Comparison of ENCODE assay signal across 24 cellular contexts in genomic region chr5:35761541-35761940, GRCh38.
DNase-seq lines count a peak whose midpoint lies in the region; ATAC-seq, FAIRE-seq and TF ChIP-seq lines count a peak whose summit lies in the region.
"Had no signal": no experiment of that assay in that cellular context is flagged by ENCODE, and none has a peak within 500 bp of the region (broad histone marks: within the 10 kb centered on the region; RNA-seq: fewer than 3 reads in every experiment).

No MANE protein-coding gene starts in this region.

- H3K9me3 Mint-ChIP-seq in activated naive CD4-positive, alpha-beta T cell treated with anti-CD3 and anti-CD28 coated beads, Interleukin-2, amount 50 U/mL, for 24 hours, result no peaks in the 10 kb centered on the region
- H3K9me3 Mint-ChIP-seq: GM23338, HFFc6 had no signal

- peaks cover 37% of the 10 kb centered on the region for H3K4me1 Mint-ChIP-seq in activated naive CD4-positive, alpha-beta T cell treated with anti-CD3 and anti-CD28 coated beads, Interleukin-2, amount 50 U/mL, for 24 hours
- H3K4me1 Mint-ChIP-seq: GM23338 had no signal

- no peaks in the 10 kb centered on the region for H3K9me3 ChIP-seq in K562 (replicated peaks; ENCODE audit: control insufficient read depth, insufficient read depth, low read depth, low read length)
- H3K9me3 ChIP-seq: HAP-1, MG63, SJSA1 had no signal

- in situ Hi-C loops in K562 (cut with MboI), result no loop called here

- 0% methylated on average over 4 of the region's 4 CpGs for WGBS in K562 (ENCODE audit: insufficient coverage, low coverage, missing lambda C conversion rate)

- no peaks in the 10 kb centered on the region for H3K9me1 ChIP-seq in K562 (ENCODE audit: control insufficient read depth, insufficient read depth, low read length)

- H3K27me3 Mint-ChIP-seq in activated naive CD4-positive, alpha-beta T cell treated with anti-CD3 and anti-CD28 coated beads, Interleukin-2, amount 50 U/mL, for 24 hours, result no peaks in the 10 kb centered on the region

- DNase-seq in activated naive CD4-positive, alpha-beta T cell (lab: John Stamatoyannopoulos, UW), result no peak
- DNase-seq in H54 (ENCODE audit: insufficient read length, low spot score) (no peak), K562 (ENCODE audit: extremely low read depth in 1 of 4, low spot score in 3 of 4) (no peak), NCI-H128 (lab: John Stamatoyannopoulos, UW; ENCODE audit: unreplicated experiment) (no peak), C1 segment of cervical spinal cord (lab: John Stamatoyannopoulos, UW) (no peak)
- DNase-seq: HFFc6; KG1; MG63; NCI-H1417; NCI-H1694; NCI-H2029 treated with DMSO at 0.1 percent for 48 hours; NCI-H446 treated with DMSO at 0.1 percent for 48 hours; NCI-H526; NCI-H82; NK-92 treated with Interleukin-12 subunit alpha and Interleukin-12 subunit beta, amount 100 ng/mL, for 24 hours; Right ventricle myocardium superior; RPMI8226 had no signal

- TF ChIP-seq RAD21 in K562 (CRISPR knock-in tag; conservative IDR thresholded peaks at IDR 0.05 in 1 of 2, IDR thresholded peaks at IDR 0.05 in 1 of 2), result no peak

- TF ChIP-seq CTCF in K562 (IDR thresholded peaks at IDR 0.05 in 2 of 3, conservative IDR thresholded peaks at IDR 0.05 in 1 of 3; ENCODE audit: insufficient read depth in 2 of 3, low read depth in 1 of 3, low read length in 3 of 3), result no peak

- no peak overlapping the region for H3K4me3 Mint-ChIP-seq in activated naive CD4-positive, alpha-beta T cell treated with anti-CD3 and anti-CD28 coated beads, Interleukin-2, amount 50 U/mL, for 24 hours
- H3K4me3 Mint-ChIP-seq: GM23338, HFFc6 had no signal

- no peaks in the 10 kb centered on the region for H4K20me1 ChIP-seq in K562 (replicated peaks; ENCODE audit: control insufficient read depth, insufficient read depth, low read length)

- H3K27ac Mint-ChIP-seq in activated naive CD4-positive, alpha-beta T cell treated with anti-CD3 and anti-CD28 coated beads, Interleukin-2, amount 50 U/mL, for 24 hours, result peak overlapping the region; percentile 71
- H3K27ac Mint-ChIP-seq: GM23338, HFFc6 had no signal

- no peak overlapping the region for H3K9ac ChIP-seq in K562 (ENCODE audit: insufficient read depth in 1 of 2, low read depth in 2 of 2, low read length in 2 of 2)

- H3K4me2 ChIP-seq in K562 (ENCODE audit: insufficient read depth, low read length), result no peak overlapping the region
- H3K4me2 ChIP-seq: GM23338 had no signal

- H3K27ac ChIP-seq in K562 (ENCODE audit: extremely low read depth, low read depth, low read length), result no peak overlapping the region
- H3K27ac ChIP-seq: C4-2B, SJSA1 had no signal

- no peaks in the 10 kb centered on the region for H3K4me1 ChIP-seq in K562 (replicated peaks in 1 of 2; ENCODE audit: control insufficient read depth in 2 of 2, insufficient read depth in 2 of 2, low read length in 2 of 2)
- H3K4me1 ChIP-seq: SJSA1 had no signal

- intact Hi-C loops in K562 (cut with micrococcal nuclease), result no loop called here

- POLR2A ChIA-PET in K562 (lab: Yijun Ruan, JAX), result no interaction called here

- no peak for TF ChIP-seq EP300 in K562 (IDR thresholded peaks at IDR 0.05; ENCODE audit: low read length)

- no peak for TF ChIP-seq POLR2A in H54 (IDR thresholded peaks at IDR 0.05; ENCODE audit: low read depth, low read length)
- TF ChIP-seq POLR2A in K562 (conservative IDR thresholded peaks at IDR 0.05), result no peak

- ATAC-seq in K562 (no peak), HG02973 (IDR thresholded peaks at IDR 0.05; ENCODE audit: unreplicated experiment) (no peak)
- ATAC-seq: GM23338 had no signal

- FAIRE-seq in H54 (lab: Jason Lieb, UNC) (peak; percentile 52), K562 (lab: Jason Lieb, UNC) (peak; percentile 32)
- FAIRE-seq: D721Med had no signal

- BruUV-seq in K562 (replicated peaks; lab: Mats Ljungman, UMichigan), result no TSS peak

- H3K27me3 ChIP-seq in K562 (ENCODE audit: control insufficient read depth in 2 of 2, insufficient read depth in 2 of 2, low read length in 2 of 2), result no peaks in the 10 kb centered on the region
- H3K27me3 ChIP-seq: MG63 had no signal

- CTCF ChIA-PET in K562 (lab: Yijun Ruan, JAX; ENCODE audit: low intra/inter-chr PET ratio), result no interaction called here

- no peak overlapping the region for H3K4me3 ChIP-seq in K562
- H3K4me3 ChIP-seq: GM23338, HAP-1, MG63, SJSA1 had no signal

- no peaks in the 10 kb centered on the region for H3K79me2 ChIP-seq in K562 (ENCODE audit: control insufficient read depth, insufficient read depth, low read length)

- peaks cover 5% of the 10 kb centered on the region for H3K36me3 Mint-ChIP-seq in activated naive CD4-positive, alpha-beta T cell treated with anti-CD3 and anti-CD28 coated beads, Interleukin-2, amount 50 U/mL, for 24 hours

- no peaks in the 10 kb centered on the region for H3K36me3 ChIP-seq in K562 (ENCODE audit: control insufficient read depth, insufficient read depth, low read length)
- H3K36me3 ChIP-seq: HAP-1, MG63, SJSA1 had no signal

- no peak overlapping the region for H2AFZ ChIP-seq in K562 (ENCODE audit: low read depth, low read length)
- H2AFZ ChIP-seq: GM23338 had no signal

TF ChIP-seq in K562, 482 proteins besides CTCF, POLR2A, EP300 and RAD21 (continues in another document):
- no peak for TF ChIP-seq PCBP2 (IDR thresholded peaks at IDR 0.05; ENCODE audit: low read depth, low read length, poor library complexity, severe bottlenecking)
- TF ChIP-seq, protein P1, sequence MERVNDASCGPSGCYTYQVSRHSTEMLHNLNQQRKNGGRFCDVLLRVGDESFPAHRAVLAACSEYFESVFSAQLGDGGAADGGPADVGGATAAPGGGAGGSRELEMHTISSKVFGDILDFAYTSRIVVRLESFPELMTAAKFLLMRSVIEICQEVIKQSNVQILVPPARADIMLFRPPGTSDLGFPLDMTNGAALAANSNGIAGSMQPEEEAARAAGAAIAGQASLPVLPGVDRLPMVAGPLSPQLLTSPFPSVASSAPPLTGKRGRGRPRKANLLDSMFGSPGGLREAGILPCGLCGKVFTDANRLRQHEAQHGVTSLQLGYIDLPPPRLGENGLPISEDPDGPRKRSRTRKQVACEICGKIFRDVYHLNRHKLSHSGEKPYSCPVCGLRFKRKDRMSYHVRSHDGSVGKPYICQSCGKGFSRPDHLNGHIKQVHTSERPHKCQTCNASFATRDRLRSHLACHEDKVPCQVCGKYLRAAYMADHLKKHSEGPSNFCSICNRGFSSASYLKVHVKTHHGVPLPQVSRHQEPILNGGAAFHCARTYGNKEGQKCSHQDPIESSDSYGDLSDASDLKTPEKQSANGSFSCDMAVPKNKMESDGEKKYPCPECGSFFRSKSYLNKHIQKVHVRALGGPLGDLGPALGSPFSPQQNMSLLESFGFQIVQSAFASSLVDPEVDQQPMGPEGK (CRISPR knock-in tag; IDR thresholded peaks at IDR 0.05; ENCODE audit: borderline replicate concordance), result no peak
- TF ChIP-seq, protein P2, sequence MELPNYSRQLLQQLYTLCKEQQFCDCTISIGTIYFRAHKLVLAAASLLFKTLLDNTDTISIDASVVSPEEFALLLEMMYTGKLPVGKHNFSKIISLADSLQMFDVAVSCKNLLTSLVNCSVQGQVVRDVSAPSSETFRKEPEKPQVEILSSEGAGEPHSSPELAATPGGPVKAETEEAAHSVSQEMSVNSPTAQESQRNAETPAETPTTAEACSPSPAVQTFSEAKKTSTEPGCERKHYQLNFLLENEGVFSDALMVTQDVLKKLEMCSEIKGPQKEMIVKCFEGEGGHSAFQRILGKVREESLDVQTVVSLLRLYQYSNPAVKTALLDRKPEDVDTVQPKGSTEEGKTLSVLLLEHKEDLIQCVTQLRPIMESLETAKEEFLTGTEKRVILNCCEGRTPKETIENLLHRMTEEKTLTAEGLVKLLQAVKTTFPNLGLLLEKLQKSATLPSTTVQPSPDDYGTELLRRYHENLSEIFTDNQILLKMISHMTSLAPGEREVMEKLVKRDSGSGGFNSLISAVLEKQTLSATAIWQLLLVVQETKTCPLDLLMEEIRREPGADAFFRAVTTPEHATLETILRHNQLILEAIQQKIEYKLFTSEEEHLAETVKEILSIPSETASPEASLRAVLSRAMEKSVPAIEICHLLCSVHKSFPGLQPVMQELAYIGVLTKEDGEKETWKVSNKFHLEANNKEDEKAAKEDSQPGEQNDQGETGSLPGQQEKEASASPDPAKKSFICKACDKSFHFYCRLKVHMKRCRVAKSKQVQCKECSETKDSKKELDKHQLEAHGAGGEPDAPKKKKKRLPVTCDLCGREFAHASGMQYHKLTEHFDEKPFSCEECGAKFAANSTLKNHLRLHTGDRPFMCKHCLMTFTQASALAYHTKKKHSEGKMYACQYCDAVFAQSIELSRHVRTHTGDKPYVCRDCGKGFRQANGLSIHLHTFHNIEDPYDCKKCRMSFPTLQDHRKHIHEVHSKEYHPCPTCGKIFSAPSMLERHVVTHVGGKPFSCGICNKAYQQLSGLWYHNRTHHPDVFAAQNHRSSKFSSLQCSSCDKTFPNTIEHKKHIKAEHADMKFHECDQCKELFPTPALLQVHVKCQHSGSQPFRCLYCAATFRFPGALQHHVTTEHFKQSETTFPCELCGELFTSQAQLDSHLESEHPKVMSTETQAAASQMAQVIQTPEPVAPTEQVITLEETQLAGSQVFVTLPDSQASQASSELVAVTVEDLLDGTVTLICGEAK (IDR thresholded peaks at IDR 0.05), result no peak
- TF ChIP-seq, protein P2 (CRISPR knock-in tag; IDR thresholded peaks at IDR 0.05), result no peak
